ENCODE assay signal across 8 cellular contexts in the genomic region with DNA sequence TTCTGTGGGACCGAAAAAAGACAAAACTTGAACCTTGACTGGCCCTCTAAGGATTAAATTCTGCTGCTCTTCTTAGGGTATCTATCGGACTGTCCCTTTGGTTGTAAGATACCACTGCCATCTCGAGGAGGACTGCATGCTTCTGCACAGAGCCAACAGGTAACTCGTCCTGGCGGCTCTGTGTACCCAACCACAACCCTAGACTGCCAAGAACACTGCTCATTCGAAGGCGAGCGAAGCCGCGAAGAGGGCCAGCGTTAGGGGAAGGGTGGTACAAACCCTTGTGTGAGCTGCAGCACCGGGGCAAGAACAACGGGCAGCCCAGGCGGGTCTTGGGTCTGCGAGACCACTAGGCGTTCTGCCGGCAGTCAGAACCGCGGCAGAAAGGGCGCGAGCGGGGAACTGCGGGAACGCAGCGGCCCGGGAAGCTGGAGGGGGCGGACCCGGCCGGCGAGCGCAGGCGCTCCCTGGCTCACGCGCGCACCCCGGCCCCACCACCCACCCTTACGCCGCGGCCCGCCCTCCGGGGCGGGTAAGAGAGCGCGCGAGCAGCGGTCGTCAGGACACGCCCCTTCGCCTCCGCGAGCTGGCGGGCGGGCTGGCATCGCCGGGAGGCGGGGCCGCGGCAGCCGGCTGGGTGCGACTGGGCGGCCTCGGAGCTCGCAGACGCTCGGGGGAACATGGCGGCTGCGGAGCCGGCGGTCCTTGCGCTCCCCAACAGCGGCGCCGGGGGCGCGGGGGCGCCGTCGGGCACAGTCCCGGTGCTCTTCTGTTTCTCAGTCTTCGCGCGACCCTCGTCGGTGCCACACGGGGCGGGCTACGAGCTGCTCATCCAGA. TPM values are rescaled to one million over a fixed set of nuclear protein-coding genes. Genes with fewer than 3 reads are reported as not detected.
DNase-seq lines count a peak whose midpoint lies in the region; ATAC-seq and TF ChIP-seq lines count a peak whose summit lies in the region.

A gene (plus strand): TSS at position 663 of the 837 bp plus-strand sequence. CDS start 18 bp downstream, at position 681.

- H3K4me2 ChIP-seq in SU-DHL-6 (ENCODE audit: low read depth, low read length, poor library complexity, severe bottlenecking) (peak within 1 kb of the TSS; percentile 74), parathyroid adenoma (ENCODE audit: low read length) (peak within 1 kb of the TSS; percentile 78)

- no peaks in the 10 kb centered on the region for H3K36me3 ChIP-seq in SU-DHL-6 (ENCODE audit: low read length)
- H3K36me3 ChIP-seq in parathyroid adenoma (ENCODE audit: control insufficient read depth, insufficient read depth, low read length) = no peaks in the 10 kb centered on the region
- no peaks in the 10 kb centered on the region for H3K36me3 ChIP-seq in tibial artery

- no peaks in the 10 kb centered on the region for H3K9me3 Mint-ChIP-seq in activated naive CD8-positive, alpha-beta T cell treated with anti-CD3 and anti-CD28 coated beads, Interleukin-2, amount 10 ng/mL, durations not matched to agents 7 days and 5 days

- H3K9me2 ChIP-seq in SU-DHL-6 (replicated peaks; ENCODE audit: insufficient read depth, low read length) = no peaks in the 10 kb centered on the region

- H2AFZ ChIP-seq in SU-DHL-6 (ENCODE audit: low read depth, low read length, severe bottlenecking) (peak within 1 kb of the TSS; percentile 81), parathyroid adenoma (peak within 1 kb of the TSS; percentile 95)

- peak within 1 kb of the TSS; percentile 86 for H3K4me3 Mint-ChIP-seq in activated naive CD8-positive, alpha-beta T cell treated with anti-CD3 and anti-CD28 coated beads, Interleukin-2, amount 10 ng/mL, durations not matched to agents 7 days and 5 days

- H3K27ac ChIP-seq in SU-DHL-6 (ENCODE audit: low read depth, low read length) (no peak within 1 kb of the TSS), parathyroid adenoma (peak within 1 kb of the TSS; percentile 71), tibial artery (peak within 1 kb of the TSS; percentile 70 to 80)

- peaks cover 8% of the 10 kb centered on the region; the same call in 1 of the 2 replicates for H3K79me2 ChIP-seq in SU-DHL-6 (ENCODE audit: insufficient read depth, low read length)
- H3K79me2 ChIP-seq in parathyroid adenoma = no peaks in the 10 kb centered on the region

- ATAC-seq in HG02763 (IDR thresholded peaks at IDR 0.05; ENCODE audit: unreplicated experiment) = peak; percentile 92
- peak; percentile 90 for ATAC-seq in activated naive CD8-positive, alpha-beta T cell treated with anti-CD3 and anti-CD28 coated beads, Interleukin-2, amount 10 ng/mL, durations not matched to agents 7 days and 5 days (ENCODE audit: low read depth)
- ATAC-seq in Right ventricle myocardium inferior = peak; percentile 98

- POLR2A ChIA-PET in activated naive CD8-positive, alpha-beta T cell treated with anti-CD3 and anti-CD28 coated beads, Interleukin-2, amount 10 ng/mL, durations not matched to agents 7 days and 5 days (lab: Charles Lee) = interaction anchor here (0.6 to 1.6 kb wide), 3 partner anchors 11 to 32 kb away, joined by 3 to 18 read pairs (median 5); no protein-coding TSS in a partner anchor

- H3K4me3 ChIP-seq in GM12875 (ENCODE audit: low read depth, low read length) = peak within 1 kb of the TSS; percentile 87
- peak within 1 kb of the TSS; percentile 66 for H3K4me3 ChIP-seq in SU-DHL-6 (ENCODE audit: insufficient read depth, low read length, poor library complexity, severe bottlenecking)
- H3K4me3 ChIP-seq in parathyroid adenoma (ENCODE audit: low read depth, low read length) = peak within 1 kb of the TSS; percentile 72
- H3K4me3 ChIP-seq in tibial artery = peak within 1 kb of the TSS; percentile 70 to 94

- no peaks in the 10 kb centered on the region for H3K9me3 ChIP-seq in SU-DHL-6 (ENCODE audit: insufficient read depth, low read length)
- H3K9me3 ChIP-seq in parathyroid adenoma (ENCODE audit: control insufficient read depth, low read length) = no peaks in the 10 kb centered on the region
- H3K9me3 ChIP-seq in tibial artery = no peaks in the 10 kb centered on the region

- 0 out of 2 replicates have a peak, but pooled peaks have one; percentile 3 for TF ChIP-seq CTCF in GM12875 (IDR thresholded peaks at IDR 0.05; ENCODE audit: borderline replicate concordance, insufficient read depth, low read depth, low read length)
- TF ChIP-seq CTCF in SU-DHL-6 (IDR thresholded peaks at IDR 0.05; ENCODE audit: insufficient read depth, low read length, poor library complexity, severe bottlenecking) = no peak
- TF ChIP-seq CTCF in parathyroid adenoma (IDR thresholded peaks at IDR 0.05) = peak; percentile 10
- no peak for TF ChIP-seq CTCF in tibial artery (IDR thresholded peaks at IDR 0.05)

- peak; percentile 52 for DNase-seq in NCI-H128 (lab: John Stamatoyannopoulos, UW; ENCODE audit: unreplicated experiment)
- peak; percentile 94 for DNase-seq in activated naive CD8-positive, alpha-beta T cell treated with anti-CD3 and anti-CD28 coated beads, Interleukin-2, amount 10 ng/mL, durations not matched to agents 7 days and 5 days
- peak; percentile 96 for DNase-seq in Right ventricle myocardium inferior (ENCODE audit: missing footprints)
- peak; percentile 84 to 92 for DNase-seq in tibial artery

- no peaks in the 10 kb centered on the region for H4K20me1 ChIP-seq in SU-DHL-6 (ENCODE audit: low read depth, low read length)

- H3K27me3 ChIP-seq in SU-DHL-6 (ENCODE audit: low read length) (no peaks in the 10 kb centered on the region), parathyroid adenoma (ENCODE audit: control insufficient read depth, insufficient read depth, low read length) (no peaks in the 10 kb centered on the region), tibial artery (no peaks in the 10 kb centered on the region)

- H3K4me1 Mint-ChIP-seq in activated naive CD8-positive, alpha-beta T cell treated with anti-CD3 and anti-CD28 coated beads, Interleukin-2, amount 10 ng/mL, durations not matched to agents 7 days and 5 days = peaks cover 24% of the 10 kb centered on the region

- intact Hi-C loops in Right ventricle myocardium inferior (cut with DNase I) (loop anchor here (5.0 kb wide), 1 partner anchor 187 kb away; no protein-coding TSS in a partner anchor), tibial artery (cut with DNase I; ENCODE audit: low total_unique reads) (no loop called here)

- peaks cover 11% of the 10 kb centered on the region for H3K27me3 Mint-ChIP-seq in activated naive CD8-positive, alpha-beta T cell treated with anti-CD3 and anti-CD28 coated beads, Interleukin-2, amount 10 ng/mL, durations not matched to agents 7 days and 5 days

- H3K9ac ChIP-seq in SU-DHL-6 (ENCODE audit: low read length) = peak within 1 kb of the TSS; percentile 77
- H3K9ac ChIP-seq in parathyroid adenoma = peak within 1 kb of the TSS; percentile 2

- H3K4me1 ChIP-seq in parathyroid adenoma = no peaks in the 10 kb centered on the region
- peaks cover 0 to 12% (median 3%) of the 10 kb centered on the region in 4 donors for H3K4me1 ChIP-seq in tibial artery

- H3F3A ChIP-seq in SU-DHL-6 (ENCODE audit: insufficient read depth) = no peaks in the 10 kb centered on the region

- peak within 1 kb of the TSS; percentile 71 for H3K27ac Mint-ChIP-seq in activated naive CD8-positive, alpha-beta T cell treated with anti-CD3 and anti-CD28 coated beads, Interleukin-2, amount 10 ng/mL, durations not matched to agents 7 days and 5 days

- no peaks in the 10 kb centered on the region for H3K36me3 Mint-ChIP-seq in activated naive CD8-positive, alpha-beta T cell treated with anti-CD3 and anti-CD28 coated beads, Interleukin-2, amount 10 ng/mL, durations not matched to agents 7 days and 5 days

RNA-seq across cellular contexts. Expression of the gene that starts here (rescaled TPM):
- 10 to 100 TPM; 14.5 to 16.2 TPM for total RNA-seq in activated naive CD8-positive, alpha-beta T cell treated with anti-CD3 and anti-CD28 coated beads, Interleukin-2, amount 10 ng/mL, durations not matched to agents 7 days and 5 days
- 120 TPM for total RNA-seq in Right ventricle myocardium inferior

Comparison
In these comparisons a context has a peak if more than half of its experiments do, and no peak if none do; other contexts are left out.
1. CTCF ChIP-seq: peak in GM12875 (single experiment) and parathyroid adenoma (single experiment); none in SU-DHL-6 (single experiment) and tibial artery (0 of 2).
2. Peak in every context shown above with its lines, with median percentiles within 50 percentile points of each other: H3K4me3 ChIP-seq, ATAC-seq and DNase-seq.